32 cellular contexts compared by ENCODE assay signal in the genomic region with DNA sequence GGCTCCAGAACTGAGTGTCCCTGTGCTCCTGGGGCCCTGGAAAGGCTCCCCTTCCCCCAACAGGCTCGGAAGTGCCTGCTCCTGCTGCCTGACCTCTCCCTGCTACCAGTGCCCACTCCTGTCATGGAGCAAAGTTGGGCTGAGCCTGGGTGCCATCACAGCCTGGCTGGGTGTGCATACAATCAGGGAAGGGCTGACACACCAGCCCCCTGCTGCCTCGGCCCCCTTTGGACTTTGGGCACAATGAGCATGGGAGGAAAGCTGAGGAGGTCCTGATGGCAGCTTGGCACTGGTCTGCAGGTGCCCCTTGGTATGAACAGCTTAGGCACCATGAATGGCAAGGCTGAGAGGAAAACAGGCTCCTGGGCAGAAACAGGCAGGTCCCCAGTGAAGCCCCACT.
"Had no signal": no experiment of that assay in that cellular context is flagged by ENCODE, and none has a peak within 500 bp of the region (broad histone marks: within the 10 kb centered on the region; RNA-seq: fewer than 3 reads in every experiment).

No MANE protein-coding gene starts in this region.

- ATAC-seq: activated CD4-positive, alpha-beta T cell treated with anti-CD3 and anti-CD28 coated beads for 36 hours; activated CD8-positive, alpha-beta memory T cell treated with anti-CD3 and anti-CD28 coated beads, Interleukin-2, amount 10 ng/mL, durations not matched to agents 7 days and 5 days; activated CD8-positive, alpha-beta T cell treated with anti-CD3 and anti-CD28 coated beads, Interleukin-2, amount 10 ng/mL, durations not matched to agents 7 days and 5 days; activated T-helper 17 cell treated with anti-CD3 and anti-CD28 coated beads, Interleukin-2, amount 50 U/mL, for 72 hours; body of pancreas; esophagus mucosa; T-cell had no signal

- H3K4me1 Mint-ChIP-seq: activated CD4-positive, alpha-beta T cell treated with anti-CD3 and anti-CD28 coated beads for 36 hours; activated CD4-positive, alpha-beta T cell treated with anti-CD3 and anti-CD28 coated beads, Interleukin-2, amount 10 ng/mL, durations not matched to agents 24 days and 14 days; activated CD8-positive, alpha-beta memory T cell treated with anti-CD3 and anti-CD28 coated beads, Interleukin-2, amount 10 ng/mL, durations not matched to agents 7 days and 5 days; activated T-helper 17 cell treated with anti-CD3 and anti-CD28 coated beads, Interleukin-2, amount 50 U/mL, for 72 hours; T-cell had no signal

- H3K27ac ChIP-seq: body of pancreas, breast epithelium, cardiac muscle cell, colonic mucosa, dorsolateral prefrontal cortex had no signal

- FAIRE-seq: frontal cortex had no signal

- H3K27me3 Mint-ChIP-seq: activated CD4-positive, alpha-beta memory T cell treated with anti-CD3 and anti-CD28 coated beads for 36 hours; activated CD4-positive, alpha-beta T cell treated with anti-CD3 and anti-CD28 coated beads for 36 hours; activated CD4-positive, alpha-beta T cell treated with anti-CD3 and anti-CD28 coated beads, Interleukin-2, amount 10 ng/mL, durations not matched to agents 24 days and 14 days; activated CD8-positive, alpha-beta memory T cell treated with anti-CD3 and anti-CD28 coated beads, Interleukin-2, amount 10 ng/mL, durations not matched to agents 7 days and 5 days; activated naive CD8-positive, alpha-beta T cell; activated T-cell treated with anti-CD3 and anti-CD28 coated beads, Interleukin-2, amount 50 U/mL, for 24 hours; activated T-helper 17 cell treated with anti-CD3 and anti-CD28 coated beads, Interleukin-2, amount 50 U/mL, for 72 hours; dendritic cell treated with granulocyte-macrophage colony-stimulating factor and Interleukin-4, amounts not matched to agents 40 ng/mL and 50 ng/mL, for 4 days; T-cell had no signal

- H3K9me3 Mint-ChIP-seq: activated CD4-positive, alpha-beta T cell treated with anti-CD3 and anti-CD28 coated beads, Interleukin-2, amount 10 ng/mL, durations not matched to agents 24 days and 14 days had no signal

- H3K27me3 ChIP-seq: body of pancreas, breast epithelium, cardiac muscle cell, colonic mucosa, dorsolateral prefrontal cortex had no signal

- H3K4me3 Mint-ChIP-seq: activated CD4-positive, alpha-beta memory T cell treated with anti-CD3 and anti-CD28 coated beads for 36 hours; activated CD4-positive, alpha-beta T cell treated with anti-CD3 and anti-CD28 coated beads for 36 hours; activated CD4-positive, alpha-beta T cell treated with anti-CD3 and anti-CD28 coated beads, Interleukin-2, amount 10 ng/mL, durations not matched to agents 24 days and 14 days; activated CD8-positive, alpha-beta memory T cell treated with anti-CD3 and anti-CD28 coated beads, Interleukin-2, amount 10 ng/mL, durations not matched to agents 7 days and 5 days; activated CD8-positive, alpha-beta T cell treated with anti-CD3 and anti-CD28 coated beads, Interleukin-2, amount 10 ng/mL, durations not matched to agents 7 days and 5 days; activated naive CD8-positive, alpha-beta T cell; activated T-cell treated with anti-CD3 and anti-CD28 coated beads, Interleukin-2, amount 50 U/mL, for 24 hours; activated T-helper 17 cell treated with anti-CD3 and anti-CD28 coated beads, Interleukin-2, amount 50 U/mL, for 72 hours; dendritic cell treated with granulocyte-macrophage colony-stimulating factor and Interleukin-4, amounts not matched to agents 40 ng/mL and 50 ng/mL, for 4 days; endodermal cell; T-cell; T-helper 1 cell treated with Interleukin-12 subunit alpha and Interleukin-12 subunit beta and Interleukin-4 antibody, amounts not matched to agents 30 μg/mL and 1 μg/mL, for 36 hours had no signal

- H3K4me3 ChIP-seq: body of pancreas, breast epithelium, cardiac muscle cell, colonic mucosa, dorsolateral prefrontal cortex had no signal

- H3K4me1 ChIP-seq: body of pancreas, breast epithelium, colonic mucosa had no signal

- H3K27ac Mint-ChIP-seq: activated CD4-positive, alpha-beta memory T cell treated with anti-CD3 and anti-CD28 coated beads for 36 hours; activated CD4-positive, alpha-beta T cell treated with anti-CD3 and anti-CD28 coated beads for 36 hours; activated CD4-positive, alpha-beta T cell treated with anti-CD3 and anti-CD28 coated beads, Interleukin-2, amount 10 ng/mL, durations not matched to agents 24 days and 14 days; activated CD8-positive, alpha-beta memory T cell treated with anti-CD3 and anti-CD28 coated beads, Interleukin-2, amount 10 ng/mL, durations not matched to agents 7 days and 5 days; activated CD8-positive, alpha-beta T cell treated with anti-CD3 and anti-CD28 coated beads, Interleukin-2, amount 10 ng/mL, durations not matched to agents 7 days and 5 days; activated naive CD8-positive, alpha-beta T cell; activated T-cell treated with anti-CD3 and anti-CD28 coated beads, Interleukin-2, amount 50 U/mL, for 24 hours; activated T-helper 17 cell treated with anti-CD3 and anti-CD28 coated beads, Interleukin-2, amount 50 U/mL, for 72 hours; dendritic cell treated with granulocyte-macrophage colony-stimulating factor and Interleukin-4, amounts not matched to agents 40 ng/mL and 50 ng/mL, for 4 days; endodermal cell; T-cell; T-helper 1 cell treated with Interleukin-12 subunit alpha and Interleukin-12 subunit beta and Interleukin-4 antibody, amounts not matched to agents 30 μg/mL and 1 μg/mL, for 36 hours had no signal

- H3K36me3 ChIP-seq: breast epithelium, cardiac muscle cell, colonic mucosa had no signal

- H3K9me3 ChIP-seq: body of pancreas, breast epithelium, colonic mucosa had no signal

- DNase-seq: activated CD4-positive, alpha-beta memory T cell treated with anti-CD3 and anti-CD28 coated beads for 36 hours; activated CD4-positive, alpha-beta T cell treated with anti-CD3 and anti-CD28 coated beads for 36 hours; activated CD4-positive, alpha-beta T cell treated with anti-CD3 and anti-CD28 coated beads, Interleukin-2, amount 10 ng/mL, durations not matched to agents 24 days and 14 days; activated CD4-positive, CD25-positive, alpha-beta regulatory T cell; activated CD4-positive, CD25-positive, alpha-beta regulatory T cell treated with anti-CD3 and anti-CD28 coated beads, Interleukin-2, amount 50 U/mL, for 72 hours; activated CD8-positive, alpha-beta memory T cell treated with anti-CD3 and anti-CD28 coated beads, Interleukin-2, amount 10 ng/mL, durations not matched to agents 7 days and 5 days; activated CD8-positive, alpha-beta memory T cell treated with anti-CD3 and anti-CD28 coated beads, Interleukin-2, amount 50 U/mL, for 4 hours; activated CD8-positive, alpha-beta T cell treated with anti-CD3 and anti-CD28 coated beads, Interleukin-2, amount 10 ng/mL, durations not matched to agents 7 days and 5 days; activated effector memory CD4-positive, alpha-beta T cell treated with Interleukin-2 at 50 U/mL for 16 hours; activated gamma-delta T cell treated with Interleukin-2 at 50 U/mL for 16 hours; activated naive CD4-positive, alpha-beta T cell treated with anti-CD3 and anti-CD28 coated beads, Interleukin-2, amount 50 U/mL, for 16 hours; activated naive CD4-positive, alpha-beta T cell treated with Interleukin-2 at 50 U/mL for 16 hours; activated T-cell treated with anti-CD3 and anti-CD28 coated beads, Interleukin-2, amount 50 U/mL, for 24 hours; body of pancreas; central memory CD4-positive, alpha-beta T cell; cerebellar nuclear complex; colonic mucosa; dorsolateral prefrontal cortex; effector memory CD4-positive, alpha-beta T cell; endodermal cell; foreskin fibroblast; head of caudate nucleus; SW 1271; T-cell had no signal

- H3K36me3 Mint-ChIP-seq: activated CD4-positive, alpha-beta memory T cell treated with anti-CD3 and anti-CD28 coated beads for 36 hours; activated CD8-positive, alpha-beta memory T cell treated with anti-CD3 and anti-CD28 coated beads, Interleukin-2, amount 10 ng/mL, durations not matched to agents 7 days and 5 days; activated naive CD8-positive, alpha-beta T cell; T-cell had no signal
